ENCODE assay signal across 9 cellular contexts in the genomic region with DNA sequence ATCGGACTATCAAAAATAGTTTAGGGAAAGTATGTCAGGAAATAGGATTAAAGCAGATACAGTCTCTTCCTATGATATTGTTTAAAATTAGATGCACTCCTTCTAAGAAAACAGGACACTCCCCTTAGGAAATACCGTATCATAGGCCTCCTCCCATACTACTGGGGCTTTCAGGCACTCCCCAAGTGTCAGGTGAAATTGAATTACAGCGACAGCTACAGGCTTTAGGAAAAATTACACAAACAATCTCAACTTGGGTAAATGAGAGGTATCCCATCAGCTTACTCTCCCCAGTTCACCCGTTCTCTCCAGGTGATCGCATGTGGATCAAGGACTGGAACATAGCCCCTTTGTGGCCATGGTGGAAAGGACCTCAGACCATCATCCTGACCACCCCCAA.
A peak's percentile ranks its signal among the peaks of the same experiment; 100 is the strongest.
DNase-seq lines count a peak whose midpoint lies in the region; ATAC-seq and TF ChIP-seq lines count a peak whose summit lies in the region.
"Had no signal": no experiment of that assay in that cellular context is flagged by ENCODE, and none has a peak within 500 bp of the region (broad histone marks: within the 10 kb centered on the region; RNA-seq: fewer than 3 reads in every experiment).

No MANE protein-coding gene starts in this region.

- H3K4me3 Mint-ChIP-seq in IgD-negative memory B cell (peak overlapping the region in 2 of 4 donors; percentile 10 to 71), neural crest cell (no peak overlapping the region)
- H3K4me3 Mint-ChIP-seq: dendritic cell treated with granulocyte-macrophage colony-stimulating factor and Interleukin-4, amounts not matched to agents 40 ng/mL and 50 ng/mL, for 4 days had no signal

- H3K9me3 Mint-ChIP-seq in IgD-negative memory B cell (peaks cover 0 to 1% (median 0%) of the 10 kb centered on the region in 3 donors), neural crest cell (no peaks in the 10 kb centered on the region)
- H3K9me3 Mint-ChIP-seq: dendritic cell treated with granulocyte-macrophage colony-stimulating factor and Interleukin-4, amounts not matched to agents 40 ng/mL and 50 ng/mL, for 4 days had no signal

- peaks cover 70 to 90% (median 70%) of the 10 kb centered on the region in 3 donors for H3K4me1 Mint-ChIP-seq in IgD-negative memory B cell
- no peaks in the 10 kb centered on the region for H3K4me1 Mint-ChIP-seq in neural crest cell

- TF ChIP-seq CTCF in GM12874 (IDR thresholded peaks at IDR 0.05; ENCODE audit: insufficient read depth, low read depth, low read length), result peak; percentile 42; the same call in 1 of the 2 replicates
- TF ChIP-seq CTCF in neural crest cell (conservative IDR thresholded peaks at IDR 0.05), result peak; percentile 54

- ATAC-seq in HG03571 (IDR thresholded peaks at IDR 0.05; ENCODE audit: unreplicated experiment), result no peak
- ATAC-seq in GM21367 (IDR thresholded peaks at IDR 0.05; ENCODE audit: unreplicated experiment), result no peak

- DNase-seq in T47D (ENCODE audit: low read depth in 1 of 2, low spot score in 1 of 2) (peak; percentile 32 to 64), neural crest cell (ENCODE audit: low read depth, low spot score) (no peak), NCI-H146 (lab: John Stamatoyannopoulos, UW) (no peak), NCI-H2227 (lab: John Stamatoyannopoulos, UW; ENCODE audit: unreplicated experiment) (no peak)

- in situ Hi-C loops in T47D (cut with HindIII; ENCODE audit: low pct_unique_long_range_greater_than_20kb, low sequenced_read_pairs), result no loop called here

- H3K27me3 Mint-ChIP-seq in IgD-negative memory B cell, result no peaks in the 10 kb centered on the region
- no peaks in the 10 kb centered on the region for H3K27me3 Mint-ChIP-seq in neural crest cell (ENCODE audit: low read depth)
- H3K27me3 Mint-ChIP-seq: dendritic cell treated with granulocyte-macrophage colony-stimulating factor and Interleukin-4, amounts not matched to agents 40 ng/mL and 50 ng/mL, for 4 days had no signal

- H3K36me3 Mint-ChIP-seq in IgD-negative memory B cell, result peaks cover 12% of the 10 kb centered on the region
- H3K36me3 Mint-ChIP-seq in neural crest cell (ENCODE audit: low read depth), result no peaks in the 10 kb centered on the region

- H3K27ac Mint-ChIP-seq in IgD-negative memory B cell (peak overlapping the region; percentile 61 to 83 (median 77)), neural crest cell (ENCODE audit: unreplicated experiment) (no peak overlapping the region)
- H3K27ac Mint-ChIP-seq: dendritic cell treated with granulocyte-macrophage colony-stimulating factor and Interleukin-4, amounts not matched to agents 40 ng/mL and 50 ng/mL, for 4 days had no signal

Comparison
In these comparisons a context has a peak if more than half of its experiments do, and no peak if none do; other contexts are left out.
1. DNase-seq: peak in T47D (2 of 2); none in neural crest cell (single experiment), NCI-H146 (single experiment) and NCI-H2227 (single experiment).